8 cellular contexts compared by ENCODE assay signal in the genomic region with DNA sequence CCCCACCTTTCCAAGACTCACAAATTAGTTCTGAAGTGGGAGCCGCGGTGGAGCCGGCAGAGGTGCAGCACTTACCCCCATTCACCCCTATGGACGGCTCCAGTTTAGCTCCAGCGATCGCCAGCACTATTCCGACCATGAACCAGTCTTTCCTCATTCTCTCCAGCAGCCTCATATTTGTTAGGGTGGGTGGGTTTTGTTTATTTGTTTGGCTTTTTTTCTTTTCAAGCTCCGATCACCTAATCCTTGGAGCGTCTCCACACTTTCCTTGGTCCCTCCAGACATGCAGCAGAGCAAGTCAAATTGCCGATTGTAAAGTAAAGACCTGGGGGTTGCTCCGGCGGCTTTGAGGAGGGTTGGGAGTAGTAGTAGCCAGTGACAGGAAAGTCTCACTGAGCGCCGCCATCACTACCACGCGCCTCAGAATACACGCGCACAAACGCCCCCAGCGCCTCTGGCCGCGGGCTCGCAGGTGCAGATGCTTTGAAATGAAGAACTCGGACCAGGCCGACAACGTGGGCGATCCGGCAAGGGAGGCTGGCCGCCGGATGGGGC. TPM values are rescaled to one million over a fixed set of nuclear protein-coding genes. Genes with fewer than 3 reads are reported as not detected.
A peak's percentile ranks its signal among the peaks of the same experiment; 100 is the strongest.
DNase-seq lines count a peak whose midpoint lies in the region; ATAC-seq, FAIRE-seq and TF ChIP-seq lines count a peak whose summit lies in the region.

A gene with protein sequence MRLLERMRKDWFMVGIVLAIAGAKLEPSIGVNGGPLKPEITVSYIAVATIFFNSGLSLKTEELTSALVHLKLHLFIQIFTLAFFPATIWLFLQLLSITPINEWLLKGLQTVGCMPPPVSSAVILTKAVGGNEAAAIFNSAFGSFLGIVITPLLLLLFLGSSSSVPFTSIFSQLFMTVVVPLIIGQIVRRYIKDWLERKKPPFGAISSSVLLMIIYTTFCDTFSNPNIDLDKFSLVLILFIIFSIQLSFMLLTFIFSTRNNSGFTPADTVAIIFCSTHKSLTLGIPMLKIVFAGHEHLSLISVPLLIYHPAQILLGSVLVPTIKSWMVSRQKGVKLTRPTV (minus strand): TSS at position 398 of the 555 bp plus-strand sequence. CDS start 223 bp downstream, at position 175.

- H3K27ac ChIP-seq in rectal smooth muscle tissue (ENCODE audit: low read depth, low read length) = peak within 1 kb of the TSS; percentile 83

- peak; percentile 78 for ATAC-seq in HG02623 (IDR thresholded peaks at IDR 0.05; ENCODE audit: unreplicated experiment)

- intact Hi-C loops in T-helper 1 cell treated with Interleukin-12 subunit alpha and Interleukin-12 subunit beta and Interleukin-4 antibody, amounts not matched to agents 30 ng/mL and 1 ng/mL, for 36 hours (cut with micrococcal nuclease) = loop anchor here (1.0 to 5.0 kb wide), 18 partner anchors 35 to 1921 kb away; a partner anchor contains a TSS

- no peaks in the 10 kb centered on the region for H3K36me3 ChIP-seq in rectal smooth muscle tissue (ENCODE audit: control insufficient read depth, insufficient read depth, low read length)

- DNase-seq in GM12892 (ENCODE audit: insufficient read length) (peak; percentile 56), NCI-H1092 treated with DMSO at 0.1 percent for 48 hours (lab: John Stamatoyannopoulos, UW) (peak; percentile 65), anterior cingulate cortex (lab: John Stamatoyannopoulos, UW) (peak in 57 of 58 donors; percentile 23 to 85 (median 68)), hepatic stellate cell (ENCODE audit: low spot score) (peak; percentile 79), NCI-H1436 (lab: John Stamatoyannopoulos, UW) (no peak)

- FAIRE-seq in GM12892 (lab: Jason Lieb, UNC) = peak; percentile 87

- H3K4me3 ChIP-seq in rectal smooth muscle tissue (ENCODE audit: low read length) = peak within 1 kb of the TSS; percentile 99

- H3K9ac ChIP-seq in rectal smooth muscle tissue (ENCODE audit: low read length) = peak within 1 kb of the TSS; percentile 78

- no peaks in the 10 kb centered on the region for H3K27me3 ChIP-seq in rectal smooth muscle tissue (ENCODE audit: control insufficient read depth, insufficient read depth, low read length)

- no peak for TF ChIP-seq POLR2A in GM12892 (IDR thresholded peaks at IDR 0.05; ENCODE audit: low read depth, low read length)

- H3K4me1 ChIP-seq in rectal smooth muscle tissue (ENCODE audit: control insufficient read depth, insufficient read depth, low read length) = peaks cover 3% of the 10 kb centered on the region

RNA-seq across cellular contexts. Expression of the gene that starts here (rescaled TPM):
- polyA plus RNA-seq in GM12892 (2012; ENCODE audit: missing spikeins) = 9.1 TPM
- 26.9 and 28.6 TPM in 2 replicates for total RNA-seq in T-helper 1 cell treated with Interleukin-12 subunit alpha and Interleukin-12 subunit beta and Interleukin-4 antibody, amounts not matched to agents 30 ng/mL and 1 ng/mL, for 36 hours
